In the genomic region with DNA sequence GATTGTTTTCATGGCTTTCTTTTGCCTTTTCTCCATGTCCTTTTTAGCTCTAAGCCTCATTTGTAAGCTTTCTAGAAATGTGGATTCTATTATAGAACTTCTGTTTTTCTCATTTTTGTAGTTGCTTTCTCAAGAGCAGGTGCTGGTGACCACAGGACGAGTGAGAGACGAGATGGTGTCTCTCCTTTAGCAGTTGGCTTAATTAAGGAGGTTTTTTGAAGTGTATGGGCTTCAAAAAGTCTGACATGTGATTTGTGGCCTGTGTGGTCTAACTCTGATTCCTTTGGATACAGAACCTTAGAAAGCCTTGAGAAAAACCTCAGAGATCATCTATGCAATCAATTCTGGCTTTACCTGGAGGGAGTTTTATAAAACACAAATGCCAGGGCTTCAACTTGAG, we compare ENCODE assay signal across 13 cellular contexts.
DNase-seq lines count a peak whose midpoint lies in the region; ATAC-seq and TF ChIP-seq lines count a peak whose summit lies in the region.
"Had no signal": no experiment of that assay in that cellular context is flagged by ENCODE, and none has a peak within 500 bp of the region (broad histone marks: within the 10 kb centered on the region; RNA-seq: fewer than 3 reads in every experiment).

No MANE protein-coding gene starts in this region.

- peaks cover 76% of the 10 kb centered on the region for H3K4me1 Mint-ChIP-seq in activated B cell treated with CpG ODN at 0.5 μM for 24 hours

- DNase-seq in activated B cell treated with CpG ODN at 0.5 μM for 24 hours (no peak), amniotic stem cell (lab: John Stamatoyannopoulos, UW) (no peak), hypothalamus (lab: John Stamatoyannopoulos, UW) (no peak), dorsolateral prefrontal cortex (no peak), cortex of kidney (lab: John Stamatoyannopoulos, UW) (no peak)
- DNase-seq: CD4-positive, alpha-beta memory T cell; NCI-H1105 treated with DMSO at 0.1 percent for 48 hours; OCI-M1; transverse colon had no signal

- no peak overlapping the region for H3K27ac ChIP-seq in dorsolateral prefrontal cortex
- H3K27ac ChIP-seq: transverse colon had no signal

- H3K4me3 Mint-ChIP-seq in activated B cell treated with CpG ODN at 0.5 μM for 24 hours: peak overlapping the region; percentile 57
- H3K4me3 Mint-ChIP-seq: CD4-positive, alpha-beta memory T cell had no signal

- no peaks in the 10 kb centered on the region for H3K27me3 Mint-ChIP-seq in activated B cell treated with CpG ODN at 0.5 μM for 24 hours
- H3K27me3 Mint-ChIP-seq: CD4-positive, alpha-beta memory T cell had no signal

- H3K9me3 Mint-ChIP-seq in activated B cell treated with CpG ODN at 0.5 μM for 24 hours: peaks cover 5% of the 10 kb centered on the region

- POLR2A ChIA-PET in activated B cell treated with CpG ODN at 0.5 μM for 24 hours (lab: Charles Lee): interaction anchor here (0.7 to 2.5 kb wide), 14 partner anchors 14 to 710 kb away, joined by 3 to 16 read pairs (median 6); a partner anchor contains a TSS

- H3K27ac Mint-ChIP-seq in activated B cell treated with CpG ODN at 0.5 μM for 24 hours: peak overlapping the region; percentile 88
- H3K27ac Mint-ChIP-seq: CD4-positive, alpha-beta memory T cell had no signal

- CTCF ChIA-PET in activated B cell treated with CpG ODN at 0.5 μM for 24 hours (lab: Charles Lee): interaction anchor here (0.7 to 2.0 kb wide), 6 partner anchors 9 to 706 kb away, joined by 3 to 9 read pairs (median 4); no protein-coding TSS in a partner anchor

- intact Hi-C loops in activated B cell treated with CpG ODN at 0.5 μM for 24 hours (cut with micrococcal nuclease): loop anchor here (1.0 to 2.0 kb wide), 2 partner anchors 14 to 42 kb away; no protein-coding TSS in a partner anchor
- intact Hi-C loops in dorsolateral prefrontal cortex (cut with DNase I): no loop called here

- TF ChIP-seq CTCF in activated B cell treated with CpG ODN at 0.5 μM for 24 hours (IDR thresholded peaks at IDR 0.05) (no peak), dorsolateral prefrontal cortex (IDR thresholded peaks at IDR 0.05 in 54 of 56, conservative IDR thresholded peaks at IDR 0.05 in 2 of 56; ENCODE audit: low read depth in 1 of 56, partially characterized antibody in 56 of 56) (no peak)

- H3K4me3 ChIP-seq in dorsolateral prefrontal cortex: no peak overlapping the region
- H3K4me3 ChIP-seq: transverse colon had no signal

- no peaks in the 10 kb centered on the region for H3K27me3 ChIP-seq in dorsolateral prefrontal cortex
- H3K27me3 ChIP-seq: transverse colon had no signal

- peak; percentile 66 for ATAC-seq in GM18498 (IDR thresholded peaks at IDR 0.05; ENCODE audit: unreplicated experiment)
- peak; percentile 60 for ATAC-seq in GM21381 (IDR thresholded peaks at IDR 0.05; ENCODE audit: unreplicated experiment)
- ATAC-seq in HG03108 (IDR thresholded peaks at IDR 0.05; ENCODE audit: unreplicated experiment): peak; percentile 58
- ATAC-seq in activated B cell treated with CpG ODN at 0.5 μM for 24 hours (ENCODE audit: low read depth): peak; percentile 33
- ATAC-seq: left lobe of liver had no signal

- H3K36me3 Mint-ChIP-seq in activated B cell treated with CpG ODN at 0.5 μM for 24 hours (ENCODE audit: low read depth): peaks cover 15% of the 10 kb centered on the region
